ENCODE assay signal across 22 cellular contexts in genomic region chr11:120388261-120388660, GRCh38.
"Had no signal": no experiment of that assay in that cellular context is flagged by ENCODE, and none has a peak within 500 bp of the region (broad histone marks: within the 10 kb centered on the region; RNA-seq: fewer than 3 reads in every experiment).

No MANE protein-coding gene starts in this region.

- H3K27ac ChIP-seq: PC-9, Peyer's patch, SJCRH30 had no signal

- DNase-seq: IMR-90, Karpas-422, KG1, MG63, NCI-H1092, NCI-H1436, NCI-H187, NCI-H2029, NCI-H2081 treated with DMSO at 0.1 percent for 48 hours, NCI-H2171, NCI-H226, NCI-H446, NCI-H510A, NCI-H524 treated with DMSO at 0.1 percent for 48 hours, NCI-H69, NCI-H774, PC-9, Peyer's patch, SHP77 treated with DMSO at 0.1 percent for 48 hours, SJCRH30 had no signal

- H3K27me3 ChIP-seq: MG63, Peyer's patch, SJCRH30 had no signal

- ATAC-seq: Right ventricle myocardium inferior, SK-N-SH treated with all-trans-retinoic acid at 6 μM for 48 hours had no signal

- H3K4me3 ChIP-seq: MG63, PC-9, Peyer's patch, SJCRH30 had no signal

- H3K9me3 ChIP-seq: Peyer's patch, SJCRH30 had no signal

- H3K36me3 ChIP-seq: MG63, Peyer's patch, SJCRH30 had no signal

- H2AFZ ChIP-seq: PC-9 had no signal

- H3K4me2 ChIP-seq: PC-9 had no signal
